Comparison of ENCODE assay signal across 8 cellular contexts in genomic region chr3:3179407-3180094, GRCh38. TPM values are rescaled to one million over a fixed set of nuclear protein-coding genes. Genes with fewer than 3 reads are reported as not detected.
DNase-seq lines count a peak whose midpoint lies in the region; ATAC-seq, FAIRE-seq and TF ChIP-seq lines count a peak whose summit lies in the region.

CRBN (minus strand) TSS chr3:3179691; CDS start chr3:3179687, 4 bp downstream.

- H3K4me2 ChIP-seq in BLaER1 (peak within 1 kb of the TSS; percentile 91), HepG2 (ENCODE audit: low read depth, low read length) (peak within 1 kb of the TSS; percentile 90)

- H3K4me1 ChIP-seq in BLaER1 (peaks cover 43% of the 10 kb centered on the region), HepG2 (ENCODE audit: insufficient read depth, low read length) (peaks cover 25% of the 10 kb centered on the region)

- H3K79me2 ChIP-seq in HepG2 (ENCODE audit: insufficient read depth, low read length) = peaks cover 33% of the 10 kb centered on the region

- peak; percentile 98 for ATAC-seq in GM19043 (IDR thresholded peaks at IDR 0.05; ENCODE audit: low read depth, unreplicated experiment)
- ATAC-seq in HG03354 (IDR thresholded peaks at IDR 0.05; ENCODE audit: poor library complexity, severe bottlenecking, unreplicated experiment) = peak; percentile 97
- ATAC-seq in HepG2 = peak; percentile 99

- H3K27ac ChIP-seq in BLaER1 (peak within 1 kb of the TSS; percentile 90), HepG2 (ENCODE audit: extremely low read length, insufficient read depth, low read length) (peak within 1 kb of the TSS; percentile 59)

- peak within 1 kb of the TSS; percentile 85 for H2AFZ ChIP-seq in HepG2 (ENCODE audit: low read length)

- H3K4me1 Mint-ChIP-seq in dendritic cell treated with granulocyte-macrophage colony-stimulating factor and Interleukin-4, amounts not matched to agents 40 ng/mL and 50 ng/mL, for 4 days (ENCODE audit: low read depth) = peaks cover 35% of the 10 kb centered on the region

- H3K36me3 Mint-ChIP-seq in dendritic cell treated with granulocyte-macrophage colony-stimulating factor and Interleukin-4, amounts not matched to agents 40 ng/mL and 50 ng/mL, for 4 days (ENCODE audit: low read depth) = peaks cover 22% of the 10 kb centered on the region

- peaks cover 5% of the 10 kb centered on the region; the same call in 1 of the 2 replicates for H3K36me3 ChIP-seq in BLaER1
- H3K36me3 ChIP-seq in HepG2 (replicated peaks in 1 of 2; ENCODE audit: control insufficient read depth in 1 of 2, insufficient read depth in 2 of 2, low read length in 2 of 2) = peaks cover 0 to 5% of the 10 kb centered on the region in 2 experiments; a peak in 1 of 5 replicates

- TF ChIP-seq RAD21 in HepG2 (CRISPR knock-in tag; IDR thresholded peaks at IDR 0.05) = peak; percentile 69

- TF ChIP-seq POLR2A in HepG2 (IDR thresholded peaks at IDR 0.05; ENCODE audit: insufficient read depth in 1 of 2, low read depth in 2 of 2, low read length in 2 of 2) = peak; percentile 89 to 92

- DNase-seq in NCI-H526 treated with DMSO at 0.1 percent for 48 hours (lab: John Stamatoyannopoulos, UW) = peak; percentile 60
- DNase-seq in activated CD4-positive, alpha-beta T cell treated with anti-CD3 and anti-CD28 coated beads, Interleukin-2, amount 50 U/mL, for 24 hours (ENCODE audit: low read depth in 1 of 2, low spot score in 1 of 2) = peak; percentile 79 to 87
- DNase-seq in HepG2 (ENCODE audit: low spot score) = peak; percentile 76
- peak; percentile 86 for DNase-seq in stimulated activated CD4-positive, alpha-beta T cell treated with anti-CD3 and anti-CD28 coated beads, Interleukin-4, amount 100 ng/mL, for 1 hour

- CTCF ChIA-PET in HepG2 (lab: Yijun Ruan, JAX; ENCODE audit: low intra/inter-chr PET ratio, low total read pairs) = no interaction called here

- WGBS in HepG2 (ENCODE audit: low lambda C conversion rate) = 28% methylated on average over 1 of the region's 56 CpGs

- no peaks in the 10 kb centered on the region for H3K9me3 Mint-ChIP-seq in dendritic cell treated with granulocyte-macrophage colony-stimulating factor and Interleukin-4, amounts not matched to agents 40 ng/mL and 50 ng/mL, for 4 days

- H3K9me3 ChIP-seq in BLaER1 (no peaks in the 10 kb centered on the region), HepG2 (ENCODE audit: low read length) (no peaks in the 10 kb centered on the region)

- H3K27me3 ChIP-seq in BLaER1 = no peaks in the 10 kb centered on the region
- no peaks in the 10 kb centered on the region; a peak in 1 of 5 replicates for H3K27me3 ChIP-seq in HepG2 (ENCODE audit: control insufficient read depth in 1 of 2, insufficient read depth in 2 of 2, low read length in 2 of 2)

- no peak; a peak in 1 of 4 replicates for TF ChIP-seq EP300 in HepG2 (IDR thresholded peaks at IDR 0.05; ENCODE audit: low read depth in 2 of 2, low read length in 2 of 2)
- peak; percentile 60; the same call in 1 of the 2 replicates for TF ChIP-seq EP300 in HepG2 (CRISPR knock-in tag; IDR thresholded peaks at IDR 0.05; ENCODE audit: borderline replicate concordance)

- peak; percentile 56 for FAIRE-seq in HepG2 (lab: Jason Lieb, UNC)

- peaks cover 2% of the 10 kb centered on the region for H3K27me3 Mint-ChIP-seq in dendritic cell treated with granulocyte-macrophage colony-stimulating factor and Interleukin-4, amounts not matched to agents 40 ng/mL and 50 ng/mL, for 4 days

- peak; percentile 97 for TF ChIP-seq CTCF in HepG2 (CRISPR knock-in tag; IDR thresholded peaks at IDR 0.05)

- H3K4me3 ChIP-seq in BLaER1 (peak within 1 kb of the TSS; percentile 97), HepG2 (replicated peaks in 1 of 3; ENCODE audit: insufficient read depth in 1 of 3, low read depth in 2 of 3, low read length in 3 of 3) (peak within 1 kb of the TSS; percentile 90 to 99 (median 97))

- BruUV-seq in HepG2 (replicated peaks; lab: Mats Ljungman, UMichigan) = no TSS peak

- intact Hi-C loops in dendritic cell treated with granulocyte-macrophage colony-stimulating factor and Interleukin-4, amounts not matched to agents 40 ng/mL and 50 ng/mL, for 4 days (cut with micrococcal nuclease) = loop anchor here (2.0 kb wide), 1 partner anchor 53 kb away; the partner anchor contains the start of gene TRNT1
- intact Hi-C loops in HepG2 (cut with micrococcal nuclease; ENCODE audit: unreplicated experiment) = loop anchor here (1.0 to 10.0 kb wide), 3 partner anchors 53 to 1565 kb away; partner anchors contain the start of gene TRNT1

- peak within 1 kb of the TSS; percentile 86 for H3K27ac Mint-ChIP-seq in dendritic cell treated with granulocyte-macrophage colony-stimulating factor and Interleukin-4, amounts not matched to agents 40 ng/mL and 50 ng/mL, for 4 days

- H3K4me3 Mint-ChIP-seq in dendritic cell treated with granulocyte-macrophage colony-stimulating factor and Interleukin-4, amounts not matched to agents 40 ng/mL and 50 ng/mL, for 4 days = peak within 1 kb of the TSS; percentile 83

- in situ Hi-C loops in HepG2 (cut with HindIII; ENCODE audit: extremely low pct_ligation_motif_present, low pct_unique_long_range_greater_than_20kb) = no loop called here

- peak within 1 kb of the TSS; percentile 93 for H3K9ac ChIP-seq in BLaER1
- peak within 1 kb of the TSS; percentile 86 for H3K9ac ChIP-seq in HepG2 (ENCODE audit: insufficient read depth, low read depth, low read length)

- POLR2A ChIA-PET in HepG2 (lab: Yijun Ruan, JAX) = no interaction called here

- H4K20me1 ChIP-seq in BLaER1 (peaks cover 40% of the 10 kb centered on the region), HepG2 (ENCODE audit: insufficient read depth, low read length) (peaks cover 21% of the 10 kb centered on the region; the same call in 1 of the 2 replicates)

TF ChIP-seq in HepG2, 621 proteins besides CTCF, POLR2A, EP300 and RAD21 (continues in another document):
- TF ChIP-seq KLF16 (CRISPR knock-in tag; IDR thresholded peaks at IDR 0.05) = peak in 1 of 2 experiments; percentile 88; a peak in 2 of 4 replicates
- TF ChIP-seq RBM39 (IDR thresholded peaks at IDR 0.05; ENCODE audit: low read depth, low read length, poor library complexity, severe bottlenecking) = peak; percentile 93
- no peak for TF ChIP-seq ZFYVE20 (CRISPR knock-in tag; IDR thresholded peaks at IDR 0.05; ENCODE audit: borderline replicate concordance, low read depth)
- TF ChIP-seq ZEB1 (IDR thresholded peaks at IDR 0.05; ENCODE audit: insufficient replicate concordance, low read depth) = no peak
- no peak for TF ChIP-seq LRRFIP1 (CRISPR knock-in tag; conservative IDR thresholded peaks at IDR 0.05)
- TF ChIP-seq ZNF549 (CRISPR knock-in tag; IDR thresholded peaks at IDR 0.05) = no peak
- TF ChIP-seq HOXA3 (CRISPR knock-in tag; IDR thresholded peaks at IDR 0.05) = peak; percentile 94
- TF ChIP-seq SCMH1 (CRISPR knock-in tag; IDR thresholded peaks at IDR 0.05; ENCODE audit: borderline replicate concordance) = no peak
- TF ChIP-seq HNRNPH1 (optimal IDR thresholded peaks at IDR 0.05; ENCODE audit: low read depth, low read length) = no peak

RNA-seq across cellular contexts. Expression of gene CRBN, which starts in this region (rescaled TPM):
- 36.1 and 46.8 TPM in 2 replicates for total RNA-seq in HepG2 (2016; rRNA removed; fragmentation: Illumina TruSeq; extraction: Trizol)
- total RNA-seq in HepG2 (2016; cell fraction: cytosol; rRNA removed; fragmentation: Illumina TruSeq; extraction: Trizol; ENCODE audit: low read depth) = 31.7 and 32.0 TPM in 2 replicates
- 38.2 and 46.1 TPM in 2 replicates for total RNA-seq in HepG2 (2016; cell fraction: insoluble cytoplasmic fraction; rRNA removed; fragmentation: Illumina TruSeq; extraction: Trizol)
- 21.6 and 24.0 TPM in 2 replicates for total RNA-seq in HepG2 (2016; cell fraction: membrane; rRNA removed; fragmentation: Illumina TruSeq; extraction: Trizol)
- total RNA-seq in HepG2 (2016; cell fraction: nucleus; rRNA removed; fragmentation: Illumina TruSeq; extraction: Trizol) = 43.3 and 48.0 TPM in 2 replicates
- 28.1 and 30.8 TPM in 2 replicates for polyA plus RNA-seq in HepG2 (2011; rRNA removed)
- 18.6 and 27.6 TPM in 2 replicates for polyA plus RNA-seq in HepG2 (2011; cell fraction: cytosol; rRNA removed)
- polyA plus RNA-seq in HepG2 (2011; cell fraction: nucleus; rRNA removed) = 29.6 and 33.5 TPM in 2 replicates
- 25.7 and 27.6 TPM in 2 replicates for polyA plus RNA-seq in HepG2 (2012)
- polyA plus RNA-seq in HepG2 (2016; cell fraction: cytosol; fragmentation: Illumina TruSeq; extraction: Trizol; ENCODE audit: low read depth) = 6.4 and 6.5 TPM in 2 replicates
- 38.3 and 40.1 TPM in 2 replicates for polyA plus RNA-seq in HepG2 (2016; cell fraction: insoluble cytoplasmic fraction; fragmentation: Illumina TruSeq; extraction: Trizol; ENCODE audit: low read depth)
- polyA plus RNA-seq in HepG2 (2016; cell fraction: membrane; fragmentation: Illumina TruSeq; extraction: Trizol; ENCODE audit: low read depth) = 10.4 TPM in 2 replicates
- 40.2 and 43.4 TPM in 2 replicates for polyA plus RNA-seq in HepG2 (2016; cell fraction: nucleus; fragmentation: Illumina TruSeq; extraction: Trizol; ENCODE audit: insufficient read depth, low read depth)
- 22.2 and 52.5 TPM in 2 replicates for polyA minus RNA-seq in HepG2 (2011; rRNA and poly(A)+ RNA removed; ENCODE audit: low replicate concordance)
- polyA minus RNA-seq in HepG2 (2011; cell fraction: cytosol; rRNA and poly(A)+ RNA removed) = 20.3 and 22.6 TPM in 2 replicates
- polyA minus RNA-seq in HepG2 (2011; cell fraction: nucleus; rRNA and poly(A)+ RNA removed) = 136 and 144 TPM in 2 replicates

Comparison
In these comparisons a context has a peak if more than half of its experiments do, and no peak if none do; other contexts are left out.
1. Peak in every context shown above with its lines: DNase-seq, ATAC-seq, H3K4me3 ChIP-seq and H3K27ac ChIP-seq.